Comparison of ENCODE assay signal across 8 cellular contexts in genomic region chr2:26786207-26787023, GRCh38. TPM values are rescaled to one million over a fixed set of nuclear protein-coding genes. Genes with fewer than 3 reads are reported as not detected.
DNase-seq lines count a peak whose midpoint lies in the region; ATAC-seq and TF ChIP-seq lines count a peak whose summit lies in the region.

No MANE protein-coding gene starts in this region.

- TF ChIP-seq CTCF in WI38 (IDR thresholded peaks at IDR 0.05; ENCODE audit: low read depth, low read length) (no peak), prostate gland (IDR thresholded peaks at IDR 0.05) (no peak)

- WGBS in prostate gland: 9% methylated on average over 28 of the region's 55 CpGs

- DNase-seq in COLO668 (lab: John Stamatoyannopoulos, UW; ENCODE audit: unreplicated experiment): peak; percentile 57
- peak; percentile 47 for DNase-seq in germinal center (ENCODE audit: low spot score)
- DNase-seq in prostate gland (ENCODE audit: low spot score): no peak
- DNase-seq in A172 (ENCODE audit: low spot score): no peak
- no peak for DNase-seq in activated CD4-positive, CD25-positive, alpha-beta regulatory T cell (lab: John Stamatoyannopoulos, UW)

- H3K4me3 ChIP-seq in WI38 (ENCODE audit: low read depth, low read length) (peak overlapping the region; percentile 80), prostate gland (peak overlapping the region; percentile 54 to 55)

- TF ChIP-seq POLR2A in prostate gland (IDR thresholded peaks at IDR 0.05): no peak

- H3K27me3 ChIP-seq in prostate gland (replicated peaks; ENCODE audit: insufficient read depth): no peaks in the 10 kb centered on the region

- no peaks in the 10 kb centered on the region for H3K36me3 ChIP-seq in prostate gland

- H3K9me3 ChIP-seq in prostate gland: no peaks in the 10 kb centered on the region

- H3K4me1 ChIP-seq in prostate gland (replicated peaks): peaks cover 4% of the 10 kb centered on the region

- ATAC-seq in GM19328 (IDR thresholded peaks at IDR 0.05; ENCODE audit: unreplicated experiment): peak; percentile 7
- peak; percentile 15 for ATAC-seq in HG03432 (IDR thresholded peaks at IDR 0.05; ENCODE audit: unreplicated experiment)

- H3K27ac ChIP-seq in prostate gland: no peak overlapping the region

- intact Hi-C loops in prostate gland (cut with DNase I): no loop called here

RNA-seq across cellular contexts. Expression of gene CENPA, which starts 0.6 kb away (rescaled TPM):
- total RNA-seq in prostate gland: under 1 TPM; 0.23 to 0.68 TPM
- total RNA-seq in A172 (2014; rRNA removed; shearing (Covaris generic)): 35.8 and 44.3 TPM in 2 replicates

RNA-seq across cellular contexts. Expression of gene SLC35F6, which starts 22.3 kb away (rescaled TPM):
- total RNA-seq in prostate gland: 10 to 100 TPM; 56.6 to 58.6 TPM
- 35.9 and 38.9 TPM in 2 replicates for total RNA-seq in A172 (2014; rRNA removed; shearing (Covaris generic))

Comparison
In these comparisons a context has a peak if more than half of its experiments do, and no peak if none do; other contexts are left out.
1. DNase-seq: peak in COLO668 (single experiment) and germinal center (single experiment); none in prostate gland (single experiment), A172 (single experiment) and activated CD4-positive, CD25-positive, alpha-beta regulatory T cell (0 of 4).
2. RNA of gene CENPA, which starts 0.6 kb away (total RNA-seq): 35.8 to 44.3 TPM in A172; 0.23 to 0.68 TPM in prostate gland; every median in the first group is over 10 times any median in the second.